14 cellular contexts compared by ENCODE assay signal in the genomic region with DNA sequence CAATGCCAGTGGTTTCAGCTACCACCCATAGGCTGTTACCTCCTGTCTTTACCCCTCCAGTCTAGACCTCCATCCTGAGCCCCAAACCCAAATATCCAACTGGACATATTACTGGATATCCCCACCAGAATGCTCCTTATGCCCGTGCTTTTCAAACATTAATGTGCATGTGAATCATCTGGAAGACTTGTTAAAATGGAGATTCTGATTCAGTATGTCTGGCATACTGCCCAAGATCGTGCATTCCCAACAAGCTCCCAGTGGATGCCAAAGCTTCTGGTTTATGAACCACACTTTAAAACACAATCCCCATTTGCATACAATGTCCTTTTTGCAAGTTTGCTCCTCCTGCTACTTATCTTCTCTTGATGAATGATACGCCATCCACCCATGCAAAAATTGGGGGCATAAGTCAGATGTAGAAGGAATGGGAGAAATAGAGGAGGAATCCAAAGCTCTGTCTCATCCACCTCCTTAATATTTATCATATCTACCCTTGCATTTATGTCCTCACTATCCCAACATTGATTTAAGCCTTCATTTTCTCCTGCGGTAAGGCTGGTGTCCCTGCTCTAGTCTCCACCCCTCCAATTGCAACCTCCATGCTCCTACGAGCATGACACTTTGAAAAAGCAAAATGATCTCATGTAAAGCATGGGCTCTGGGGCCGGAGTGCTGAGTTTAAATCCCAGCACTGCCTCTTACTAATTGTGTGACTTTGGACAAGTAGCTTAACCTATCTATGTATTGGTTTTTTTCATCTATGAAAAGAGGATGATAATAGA. TPM values are rescaled to one million over a fixed set of nuclear protein-coding genes. Genes with fewer than 3 reads are reported as not detected.
DNase-seq lines count a peak whose midpoint lies in the region; ATAC-seq and TF ChIP-seq lines count a peak whose summit lies in the region.
"Had no signal": no experiment of that assay in that cellular context is flagged by ENCODE, and none has a peak within 500 bp of the region (broad histone marks: within the 10 kb centered on the region; RNA-seq: fewer than 3 reads in every experiment).

No MANE protein-coding gene starts in this region.

- H3K4me1 ChIP-seq in RWPE2 (ENCODE audit: insufficient read depth, poor library complexity, severe bottlenecking) (peaks cover 6% of the 10 kb centered on the region), fibroblast of lung (ENCODE audit: control insufficient read depth, extremely low read depth, insufficient read depth, low read length) (no peaks in the 10 kb centered on the region)
- H3K4me1 ChIP-seq: heart left ventricle, parathyroid adenoma, stomach had no signal

- H3K27me3 ChIP-seq in RWPE2 (ENCODE audit: insufficient read depth, poor library complexity, severe bottlenecking): no peaks in the 10 kb centered on the region
- no peaks in the 10 kb centered on the region for H3K27me3 ChIP-seq in fibroblast of lung (ENCODE audit: control insufficient read depth, insufficient read depth, low read length)
- H3K27me3 ChIP-seq: stomach had no signal

- H4K20me1 ChIP-seq in fibroblast of lung (ENCODE audit: control insufficient read depth, extremely low read depth, insufficient read depth, low read length): no peaks in the 10 kb centered on the region

- no peak overlapping the region for H3K4me3 ChIP-seq in RWPE2 (ENCODE audit: severe bottlenecking)
- H3K4me3 ChIP-seq in fibroblast of lung (replicated peaks in 1 of 4; ENCODE audit: control extremely low read depth in 1 of 4, insufficient read depth in 1 of 4, low read depth in 3 of 4, low read length in 4 of 4): no peak overlapping the region
- H3K4me3 ChIP-seq: heart left ventricle, stomach had no signal

- H2AFZ ChIP-seq in fibroblast of lung (ENCODE audit: low read length): no peak overlapping the region
- H2AFZ ChIP-seq: parathyroid adenoma had no signal

- H3K27ac ChIP-seq in RWPE2 (ENCODE audit: poor library complexity, severe bottlenecking) (no peak overlapping the region), fibroblast of lung (ENCODE audit: insufficient read depth, low read length) (no peak overlapping the region)
- H3K27ac ChIP-seq: heart left ventricle, parathyroid adenoma, stomach had no signal

- TF ChIP-seq CTCF in RWPE2 (IDR thresholded peaks at IDR 0.05; ENCODE audit: poor library complexity, severe bottlenecking) (no peak), fibroblast of lung (conservative IDR thresholded peaks at IDR 0.05 in 1 of 2, IDR thresholded peaks at IDR 0.05 in 1 of 2; ENCODE audit: low read depth in 1 of 2, low read length in 2 of 2) (no peak)

- H3K9ac ChIP-seq in fibroblast of lung (ENCODE audit: insufficient read depth, low read length): no peak overlapping the region
- H3K9ac ChIP-seq: parathyroid adenoma had no signal

- H3K4me2 ChIP-seq in fibroblast of lung (ENCODE audit: extremely low read depth, insufficient read depth, low read length): no peak overlapping the region

- H3K9me3 ChIP-seq in RWPE2 (ENCODE audit: severe bottlenecking) (no peaks in the 10 kb centered on the region), fibroblast of lung (ENCODE audit: control insufficient read depth, insufficient read depth, low read depth, low read length) (no peaks in the 10 kb centered on the region)
- H3K9me3 ChIP-seq: heart left ventricle, stomach had no signal

- no peaks in the 10 kb centered on the region for H3K36me3 ChIP-seq in RWPE2 (ENCODE audit: low read depth)
- no peaks in the 10 kb centered on the region for H3K36me3 ChIP-seq in fibroblast of lung (ENCODE audit: control insufficient read depth, insufficient read depth, low read length)
- H3K36me3 ChIP-seq: heart left ventricle, stomach had no signal

- peak; percentile 70 for ATAC-seq in RWPE2 (ENCODE audit: low read depth)
- no peak for ATAC-seq in GM21381 (IDR thresholded peaks at IDR 0.05; ENCODE audit: unreplicated experiment)
- no peak for ATAC-seq in GM18867 (IDR thresholded peaks at IDR 0.05; ENCODE audit: unreplicated experiment)
- ATAC-seq: heart left ventricle had no signal

- no peaks in the 10 kb centered on the region for H3K79me2 ChIP-seq in fibroblast of lung (ENCODE audit: control insufficient read depth, insufficient read depth, low read length)
- H3K79me2 ChIP-seq: parathyroid adenoma had no signal

- DNase-seq in GM03348 (ENCODE audit: low spot score): peak; percentile 41
- DNase-seq in RWPE2 (ENCODE audit: low spot score): no peak
- peak; percentile 85 to 92 for DNase-seq in fibroblast of lung (ENCODE audit: low read depth in 2 of 2)
- peak; percentile 96 for DNase-seq in renal cortical epithelial cell (ENCODE audit: low read depth)
- no peak for DNase-seq in NK-92 treated with Interleukin-12 subunit alpha and Interleukin-12 subunit beta, amount 100 ng/mL, for 24 hours (lab: John Stamatoyannopoulos, UW)
- DNase-seq in stimulated activated CD4-positive, alpha-beta T cell treated with anti-CD3 and anti-CD28 coated beads, Interleukin-2, amount 100 ng/mL, for 24 hours: no peak
- DNase-seq: activated CD4-positive, alpha-beta T cell treated with anti-CD3 and anti-CD28 coated beads for 4 hours; activated effector memory CD4-positive, alpha-beta T cell treated with anti-CD3 and anti-CD28 coated beads, Interleukin-2, amount 50 U/mL, for 16 hours; DMS53; heart left ventricle; stomach had no signal

RNA-seq across cellular contexts. Expression of a gene that starts 7.4 kb away (rescaled TPM):
- 109 and 201 TPM in 2 replicates for total RNA-seq in fibroblast of lung
- polyA plus RNA-seq in fibroblast of lung: 127 and 148 TPM in 2 replicates
- 98.3 and 136 TPM in 2 replicates for polyA plus RNA-seq in fibroblast of lung (2012)
- polyA minus RNA-seq in fibroblast of lung (ENCODE audit: low replicate concordance): 26.5 and 32.6 TPM in 2 replicates
- total RNA-seq in renal cortical epithelial cell: 153 and 259 TPM in 2 replicates

Comparison
In these comparisons a context has a peak if more than half of its experiments do, and no peak if none do; other contexts are left out.
1. DNase-seq: peak in GM03348 (single experiment), fibroblast of lung (2 of 2) and renal cortical epithelial cell (single experiment); none in RWPE2 (single experiment), NK-92 treated with Interleukin-12 subunit alpha and Interleukin-12 subunit beta, amount 100 ng/mL, for 24 hours (single experiment) and stimulated activated CD4-positive, alpha-beta T cell treated with anti-CD3 and anti-CD28 coated beads, Interleukin-2, amount 100 ng/mL, for 24 hours (0 of 2).